In genomic region chr4:183444149-183444952, GRCh38 we compare ENCODE assay signal across 8 cellular contexts. TPM values are rescaled to one million over a fixed set of nuclear protein-coding genes. Genes with fewer than 3 reads are reported as not detected.
A peak's percentile ranks its signal among the peaks of the same experiment; 100 is the strongest.
DNase-seq lines count a peak whose midpoint lies in the region; ATAC-seq, FAIRE-seq and TF ChIP-seq lines count a peak whose summit lies in the region.

A gene with protein sequence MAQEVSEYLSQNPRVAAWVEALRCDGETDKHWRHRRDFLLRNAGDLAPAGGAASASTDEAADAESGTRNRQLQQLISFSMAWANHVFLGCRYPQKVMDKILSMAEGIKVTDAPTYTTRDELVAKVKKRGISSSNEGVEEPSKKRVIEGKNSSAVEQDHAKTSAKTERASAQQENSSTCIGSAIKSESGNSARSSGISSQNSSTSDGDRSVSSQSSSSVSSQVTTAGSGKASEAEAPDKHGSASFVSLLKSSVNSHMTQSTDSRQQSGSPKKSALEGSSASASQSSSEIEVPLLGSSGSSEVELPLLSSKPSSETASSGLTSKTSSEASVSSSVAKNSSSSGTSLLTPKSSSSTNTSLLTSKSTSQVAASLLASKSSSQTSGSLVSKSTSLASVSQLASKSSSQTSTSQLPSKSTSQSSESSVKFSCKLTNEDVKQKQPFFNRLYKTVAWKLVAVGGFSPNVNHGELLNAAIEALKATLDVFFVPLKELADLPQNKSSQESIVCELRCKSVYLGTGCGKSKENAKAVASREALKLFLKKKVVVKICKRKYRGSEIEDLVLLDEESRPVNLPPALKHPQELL (plus strand): TSS chr4:183444636. CDS start chr4:183444798, 162 bp downstream.

- no peak for FAIRE-seq in H54 (lab: Jason Lieb, UNC)

- peaks cover 49% of the 10 kb centered on the region for H3K36me3 Mint-ChIP-seq in activated T-helper 17 cell treated with anti-CD3 and anti-CD28 coated beads, Interleukin-2, amount 50 U/mL, for 72 hours (ENCODE audit: low read depth)
- peaks cover 0 to 38% (median 18%) of the 10 kb centered on the region in 3 donors for H3K36me3 Mint-ChIP-seq in naive thymus-derived CD8-positive, alpha-beta T cell

- POLR2A ChIA-PET in RWPE1 (lab: Yijun Ruan, JAX; ENCODE audit: low non-redundant PET): interaction anchor here (0.5 to 1.0 kb wide), 3 partner anchors 10 to 515 kb away, joined by 3 read pairs; no protein-coding TSS in a partner anchor
- POLR2A ChIA-PET in naive thymus-derived CD8-positive, alpha-beta T cell (lab: Charles Lee): interaction anchor here (0.7 to 4.0 kb wide), 26 partner anchors 9 to 1289 kb away, joined by 3 to 77 read pairs (median 6); partner anchors contain the start of genes CENPU, DCTD, ING2 and IRF2

- peaks cover 31% of the 10 kb centered on the region for H3K79me2 ChIP-seq in fibroblast of lung (ENCODE audit: control insufficient read depth, insufficient read depth, low read length)

- no peaks in the 10 kb centered on the region for H3K27me3 Mint-ChIP-seq in activated T-helper 17 cell treated with anti-CD3 and anti-CD28 coated beads, Interleukin-2, amount 50 U/mL, for 72 hours
- H3K27me3 Mint-ChIP-seq in naive thymus-derived CD8-positive, alpha-beta T cell: no peaks in the 10 kb centered on the region

- H3K4me1 Mint-ChIP-seq in activated T-helper 17 cell treated with anti-CD3 and anti-CD28 coated beads, Interleukin-2, amount 50 U/mL, for 72 hours: peaks cover 18% of the 10 kb centered on the region
- peaks cover 14 to 56% (median 51%) of the 10 kb centered on the region in 4 donors for H3K4me1 Mint-ChIP-seq in naive thymus-derived CD8-positive, alpha-beta T cell

- DNase-seq in ELR (ENCODE audit: low read depth) (peak; percentile 92), H54 (ENCODE audit: insufficient read length, low spot score) (peak; percentile 77), LoVo (ENCODE audit: low spot score) (peak; percentile 90), RWPE1 (ENCODE audit: low spot score) (peak; percentile 89), fibroblast of lung (ENCODE audit: low read depth in 2 of 2) (peak; percentile 92 to 93)
- DNase-seq in naive thymus-derived CD8-positive, alpha-beta T cell: peak; percentile 88 to 97 (median 94)
- peak; percentile 89 to 95 (median 92) for DNase-seq in stimulated activated naive CD4-positive, alpha-beta T cell (lab: John Stamatoyannopoulos, UW)

- H3K4me1 ChIP-seq in fibroblast of lung (ENCODE audit: control insufficient read depth, extremely low read depth, insufficient read depth, low read length): peaks cover 9% of the 10 kb centered on the region

- H3K27ac Mint-ChIP-seq in activated T-helper 17 cell treated with anti-CD3 and anti-CD28 coated beads, Interleukin-2, amount 50 U/mL, for 72 hours: peak within 1 kb of the TSS; percentile 94
- H3K27ac Mint-ChIP-seq in naive thymus-derived CD8-positive, alpha-beta T cell: peak within 1 kb of the TSS; percentile 95 to 99 (median 98)

- no peaks in the 10 kb centered on the region for H3K27me3 ChIP-seq in fibroblast of lung (ENCODE audit: control insufficient read depth, insufficient read depth, low read length)

- H3K9me3 Mint-ChIP-seq in activated T-helper 17 cell treated with anti-CD3 and anti-CD28 coated beads, Interleukin-2, amount 50 U/mL, for 72 hours: no peaks in the 10 kb centered on the region
- no peaks in the 10 kb centered on the region for H3K9me3 Mint-ChIP-seq in naive thymus-derived CD8-positive, alpha-beta T cell

- peak; percentile 86 for TF ChIP-seq POLR2A in H54 (IDR thresholded peaks at IDR 0.05; ENCODE audit: low read depth, low read length)

- H3K9ac ChIP-seq in fibroblast of lung (ENCODE audit: insufficient read depth, low read length): peak within 1 kb of the TSS; percentile 93

- no peaks in the 10 kb centered on the region for H4K20me1 ChIP-seq in fibroblast of lung (ENCODE audit: control insufficient read depth, extremely low read depth, insufficient read depth, low read length)

- peak within 1 kb of the TSS; percentile 95 for H3K4me3 Mint-ChIP-seq in activated T-helper 17 cell treated with anti-CD3 and anti-CD28 coated beads, Interleukin-2, amount 50 U/mL, for 72 hours
- H3K4me3 Mint-ChIP-seq in naive thymus-derived CD8-positive, alpha-beta T cell: peak within 1 kb of the TSS; percentile 93 to 99 (median 96)

- peak within 1 kb of the TSS; percentile 88 for H3K4me2 ChIP-seq in fibroblast of lung (ENCODE audit: extremely low read depth, insufficient read depth, low read length)

- H3K36me3 ChIP-seq in fibroblast of lung (ENCODE audit: control insufficient read depth, insufficient read depth, low read length): peaks cover 7% of the 10 kb centered on the region

- TF ChIP-seq CTCF in RWPE1 (conservative IDR thresholded peaks at IDR 0.05; ENCODE audit: low read depth) (no peak), fibroblast of lung (conservative IDR thresholded peaks at IDR 0.05 in 1 of 2, IDR thresholded peaks at IDR 0.05 in 1 of 2; ENCODE audit: low read depth in 1 of 2, low read length in 2 of 2) (no peak)

- H3K9me3 ChIP-seq in fibroblast of lung (ENCODE audit: control insufficient read depth, insufficient read depth, low read depth, low read length): no peaks in the 10 kb centered on the region

- peak; percentile 88 for ATAC-seq in activated T-helper 17 cell treated with anti-CD3 and anti-CD28 coated beads, Interleukin-2, amount 50 U/mL, for 72 hours (replicated peaks)
- peak; percentile 87 for ATAC-seq in naive thymus-derived CD8-positive, alpha-beta T cell

- peak within 1 kb of the TSS; percentile 91 to 94 (median 93) for H3K4me3 ChIP-seq in fibroblast of lung (replicated peaks in 1 of 4; ENCODE audit: control extremely low read depth in 1 of 4, insufficient read depth in 1 of 4, low read depth in 3 of 4, low read length in 4 of 4)

- CTCF ChIA-PET in RWPE1 (lab: Yijun Ruan, JAX): interaction anchor here (0.6 to 1.6 kb wide), 4 partner anchors 18 to 75 kb away, joined by 3 to 8 read pairs (median 3); no protein-coding TSS in a partner anchor

- H2AFZ ChIP-seq in fibroblast of lung (ENCODE audit: low read length): peak within 1 kb of the TSS; percentile 92

- H3K27ac ChIP-seq in RWPE1 (peak within 1 kb of the TSS; percentile 100), fibroblast of lung (ENCODE audit: insufficient read depth, low read length) (peak within 1 kb of the TSS; percentile 98)

RNA-seq across cellular contexts. Expression of the gene that starts here (rescaled TPM):
- 10 to 100 TPM; 16.3 to 32.2 TPM for total RNA-seq in activated T-helper 17 cell treated with anti-CD3 and anti-CD28 coated beads, Interleukin-2, amount 50 U/mL, for 72 hours
- 19.0 and 20.5 TPM in 2 replicates for total RNA-seq in fibroblast of lung
- polyA plus RNA-seq in fibroblast of lung: 15.4 and 15.6 TPM in 2 replicates
- polyA plus RNA-seq in fibroblast of lung (2012): 10.4 and 12.7 TPM in 2 replicates
- polyA minus RNA-seq in fibroblast of lung (ENCODE audit: low replicate concordance): 0.19 and 6.1 TPM in 2 replicates
- 10 to 100 TPM; 69.9 to 78.2 TPM for total RNA-seq in naive thymus-derived CD8-positive, alpha-beta T cell
- polyA plus RNA-seq in naive thymus-derived CD8-positive, alpha-beta T cell: 10 to 100 TPM; 28.2 to 45.4 (median 30.9) TPM

Comparison
In these comparisons a context has a peak if more than half of its experiments do, and no peak if none do; other contexts are left out.
1. Peak in every context shown above with its lines: DNase-seq, ATAC-seq, H3K4me3 ChIP-seq and H3K27ac ChIP-seq.